ENCODE assay signal across 11 cellular contexts in genomic region chr14:96253140-96253539, GRCh38. TPM values are rescaled to one million over a fixed set of nuclear protein-coding genes. Genes with fewer than 3 reads are reported as not detected.
DNase-seq lines count a peak whose midpoint lies in the region; ATAC-seq and TF ChIP-seq lines count a peak whose summit lies in the region.
"Had no signal": no experiment of that assay in that cellular context is flagged by ENCODE, and none has a peak within 500 bp of the region (broad histone marks: within the 10 kb centered on the region; RNA-seq: fewer than 3 reads in every experiment).

No MANE protein-coding gene starts in this region.

- H3K36me3 ChIP-seq in GM23338 (ENCODE audit: insufficient read depth) = no peaks in the 10 kb centered on the region
- no peaks in the 10 kb centered on the region for H3K36me3 ChIP-seq in RWPE2 (ENCODE audit: low read depth)
- no peaks in the 10 kb centered on the region for H3K36me3 ChIP-seq in skeletal muscle satellite cell (ENCODE audit: insufficient read depth, low read length)
- H3K36me3 ChIP-seq in testis (ENCODE audit: low read depth, missing control alignments) = no peaks in the 10 kb centered on the region
- H3K36me3 ChIP-seq: tibial artery had no signal

- 54 to 56% methylated on average over 6 of the region's 6 CpGs for WGBS in testis, 2 donors

- no peaks in the 10 kb centered on the region; the same call in 2 of the 3 replicates for H3K36me3 Mint-ChIP-seq in GM23338 (ENCODE audit: low read depth)

- peaks cover 21% of the 10 kb centered on the region for H3K4me1 Mint-ChIP-seq in GM23338

- no peak overlapping the region for H3K27ac Mint-ChIP-seq in GM23338

- no peak for TF ChIP-seq CTCF in GM23338 (conservative IDR thresholded peaks at IDR 0.05; ENCODE audit: low read depth in 2 of 2)
- TF ChIP-seq CTCF in RWPE2 (IDR thresholded peaks at IDR 0.05; ENCODE audit: poor library complexity, severe bottlenecking) = no peak
- TF ChIP-seq CTCF in foreskin keratinocyte (conservative IDR thresholded peaks at IDR 0.05) = no peak
- TF ChIP-seq CTCF in testis (IDR thresholded peaks at IDR 0.05) = no peak

- TF ChIP-seq POLR2A in testis (IDR thresholded peaks at IDR 0.05) = no peak

- ATAC-seq in GM23338 = peak; percentile 44; the same call in 2 of the 3 replicates
- peak; percentile 88 for ATAC-seq in RWPE2 (ENCODE audit: low read depth)
- peak; percentile 84 for ATAC-seq in foreskin keratinocyte
- no peak for ATAC-seq in HG02852 (IDR thresholded peaks at IDR 0.05; ENCODE audit: unreplicated experiment)

- H3K9me2 ChIP-seq in GM23338 (ENCODE audit: insufficient read depth) = 0 out of 2 replicates have a peak, but pooled peaks cover 9% of the 10 kb centered on the region

- H3K4me1 ChIP-seq in GM23338 (ENCODE audit: insufficient read depth) = no peaks in the 10 kb centered on the region
- H3K4me1 ChIP-seq in RWPE2 (ENCODE audit: insufficient read depth, poor library complexity, severe bottlenecking) = peaks cover 45% of the 10 kb centered on the region
- peaks cover 21% of the 10 kb centered on the region for H3K4me1 ChIP-seq in foreskin keratinocyte
- peaks cover 73% of the 10 kb centered on the region for H3K4me1 ChIP-seq in skeletal muscle satellite cell (ENCODE audit: control insufficient read depth, insufficient read depth, low read length)
- no peaks in the 10 kb centered on the region for H3K4me1 ChIP-seq in testis
- H3K4me1 ChIP-seq: tibial artery had no signal

- DNase-seq in GM23338 (ENCODE audit: low spot score) (no peak), RWPE2 (ENCODE audit: low spot score) (peak; percentile 90), foreskin keratinocyte (peak; percentile 47 to 73), testis (no peak), NCI-H1092 (lab: John Stamatoyannopoulos, UW) (no peak)
- DNase-seq: activated CD8-positive, alpha-beta memory T cell treated with anti-CD3 and anti-CD28 coated beads for 24 hours; cerebellar nuclear complex; RPMI8226; tibial artery had no signal

- H3K9ac ChIP-seq in skeletal muscle satellite cell (ENCODE audit: low read depth, low read length) = peak overlapping the region; percentile 68

- H3K9me3 ChIP-seq in RWPE2 (ENCODE audit: severe bottlenecking) (no peaks in the 10 kb centered on the region), skeletal muscle satellite cell (replicated peaks; ENCODE audit: low read length) (no peaks in the 10 kb centered on the region), testis (no peaks in the 10 kb centered on the region)
- H3K9me3 ChIP-seq: tibial artery had no signal

- H3F3A ChIP-seq in GM23338 (replicated peaks; ENCODE audit: low read depth) = no peaks in the 10 kb centered on the region

- no peaks in the 10 kb centered on the region for H4K20me1 ChIP-seq in GM23338 (replicated peaks; ENCODE audit: insufficient read depth)

- H3K27ac ChIP-seq in GM23338 (ENCODE audit: low read depth) = no peak overlapping the region
- H3K27ac ChIP-seq in RWPE2 (ENCODE audit: poor library complexity, severe bottlenecking) = peak overlapping the region; percentile 47
- H3K27ac ChIP-seq in foreskin keratinocyte = no peak overlapping the region
- H3K27ac ChIP-seq in testis = no peak overlapping the region
- H3K27ac ChIP-seq: tibial artery had no signal

- H3K4me3 Mint-ChIP-seq in GM23338 = no peak overlapping the region

- no peaks in the 10 kb centered on the region for H3K79me2 ChIP-seq in GM23338 (replicated peaks; ENCODE audit: insufficient read depth)

- H3K4me2 ChIP-seq in GM23338 (no peak overlapping the region), skeletal muscle satellite cell (ENCODE audit: low read length) (peak overlapping the region; percentile 58)

- H3K9me3 Mint-ChIP-seq in GM23338 = no peaks in the 10 kb centered on the region

- H2AFZ ChIP-seq in GM23338 = no peak overlapping the region

- H3K27me3 ChIP-seq in GM23338 (ENCODE audit: insufficient read depth) (no peaks in the 10 kb centered on the region), RWPE2 (ENCODE audit: insufficient read depth, poor library complexity, severe bottlenecking) (no peaks in the 10 kb centered on the region), foreskin keratinocyte (no peaks in the 10 kb centered on the region), skeletal muscle satellite cell (ENCODE audit: control insufficient read depth, insufficient read depth, low read length) (no peaks in the 10 kb centered on the region), testis (no peaks in the 10 kb centered on the region)

- no peak overlapping the region for H3K4me3 ChIP-seq in GM23338
- H3K4me3 ChIP-seq in RWPE2 (ENCODE audit: severe bottlenecking) = no peak overlapping the region
- peak overlapping the region; percentile 19 for H3K4me3 ChIP-seq in skeletal muscle satellite cell (ENCODE audit: low read length)
- no peak overlapping the region for H3K4me3 ChIP-seq in testis
- H3K4me3 ChIP-seq: tibial artery had no signal

- H3K27me3 Mint-ChIP-seq in GM23338 (ENCODE audit: insufficient read depth, low read depth, poor library complexity) = peaks cover 8% of the 10 kb centered on the region

- intact Hi-C loops in testis (cut with DNase I; ENCODE audit: low total_unique reads) = no loop called here

TF ChIP-seq in GM23338, 12 proteins besides CTCF, POLR2A, EP300 and RAD21 (continues in another document):
- TF ChIP-seq POLR2AphosphoS5 (IDR thresholded peaks at IDR 0.05; ENCODE audit: low read depth) (no peak), EZH2phosphoT487 (IDR thresholded peaks at IDR 0.05; ENCODE audit: unreplicated experiment) (no peak), ZNF462 (CRISPR knock-in tag; IDR thresholded peaks at IDR 0.05) (no peak)

RNA-seq across cellular contexts. Expression of gene BDKRB1, which starts 2.9 kb away (rescaled TPM):
- total RNA-seq in GM23338 (2014; rRNA removed; shearing (Covaris generic)) = not detected in 2 replicates
- polyA plus RNA-seq in GM23338 (2016; fragmentation: Nextera tagmentation; extraction: Ambion mirVana) (not detected in 2 replicates), foreskin keratinocyte (6.5 and 7.6 TPM in 2 replicates), testis (ENCODE audit: insufficient read depth, low read depth, low replicate concordance) (4.9 TPM)
- total RNA-seq in foreskin keratinocyte (5.0 and 5.4 TPM in 2 replicates), testis (1 to 10 TPM; 3.3 to 3.4 TPM)
- total RNA-seq in skeletal muscle satellite cell (2012; rRNA removed) = 3.3 and 3.9 TPM in 2 replicates

RNA-seq across cellular contexts. Expression of gene BDKRB2, which starts 48.5 kb away (rescaled TPM):
- total RNA-seq in GM23338 (2014; rRNA removed; shearing (Covaris generic)) = 0.14 and 0.54 TPM in 2 replicates
- polyA plus RNA-seq in GM23338 (2016; fragmentation: Nextera tagmentation; extraction: Ambion mirVana) (0.07 and 0.21 TPM in 2 replicates), foreskin keratinocyte (5.6 and 7.9 TPM in 2 replicates), testis (ENCODE audit: insufficient read depth, low read depth, low replicate concordance) (2.9 TPM)
- total RNA-seq in foreskin keratinocyte (16.7 and 20.7 TPM in 2 replicates), testis (under 1 TPM; 0.63 to 0.87 TPM)
- total RNA-seq in skeletal muscle satellite cell (2012; rRNA removed) = 17.5 and 18.8 TPM in 2 replicates

Comparison
In these comparisons a context has a peak if more than half of its experiments do, and no peak if none do; other contexts are left out.
1. DNase-seq: peak in RWPE2 (single experiment) and foreskin keratinocyte (2 of 2); none in GM23338 (single experiment), testis (single experiment) and NCI-H1092 (single experiment).